In genomic region chr15:88975891-88976290, GRCh38 we compare ENCODE assay signal across 23 cellular contexts.
DNase-seq lines count a peak whose midpoint lies in the region; ATAC-seq and TF ChIP-seq lines count a peak whose summit lies in the region.
"Had no signal": no experiment of that assay in that cellular context is flagged by ENCODE, and none has a peak within 500 bp of the region (broad histone marks: within the 10 kb centered on the region; RNA-seq: fewer than 3 reads in every experiment).

No MANE protein-coding gene starts in this region.

- intact Hi-C loops in left cardiac atrium (cut with DNase I), result no loop called here

- no peak overlapping the region for H3K27ac ChIP-seq in GM23248
- H3K27ac ChIP-seq: C4-2B, HL-60, RWPE1 had no signal

- H3K27me3 ChIP-seq in GM23248 (replicated peaks; ENCODE audit: insufficient read depth) (0 out of 2 replicates have a peak, but pooled peaks cover 4% of the 10 kb centered on the region), adipocyte (replicated peaks; ENCODE audit: control insufficient read depth, insufficient read depth, low read length) (peaks cover 5% of the 10 kb centered on the region)

- H3K79me2 ChIP-seq in GM23248 (ENCODE audit: insufficient read depth), result no peaks in the 10 kb centered on the region

- H3K9me3 ChIP-seq in GM23248 (ENCODE audit: low read depth) (no peaks in the 10 kb centered on the region), adipocyte (ENCODE audit: control insufficient read depth, low read length) (peaks cover 10% of the 10 kb centered on the region)

- H3K36me3 ChIP-seq in GM23248 (ENCODE audit: low read depth) (no peaks in the 10 kb centered on the region), adipocyte (ENCODE audit: control insufficient read depth, insufficient read depth, low read length, severe bottlenecking) (no peaks in the 10 kb centered on the region)

- no peaks in the 10 kb centered on the region for H3K9me2 ChIP-seq in GM23248 (ENCODE audit: insufficient read depth)

- ATAC-seq in left cardiac atrium (no peak), GM19467 (IDR thresholded peaks at IDR 0.05; ENCODE audit: unreplicated experiment) (no peak)
- ATAC-seq: PC-3, T-cell had no signal

- H3F3A ChIP-seq in GM23248 (ENCODE audit: insufficient read depth), result peaks cover 16% of the 10 kb centered on the region

- H4K20me1 ChIP-seq in GM23248 (ENCODE audit: insufficient read depth), result no peaks in the 10 kb centered on the region

- H3K4me2 ChIP-seq in GM23248 (ENCODE audit: unreplicated experiment), result peak overlapping the region; percentile 49

- H3K4me3 ChIP-seq in AG10803 (ENCODE audit: low read length) (no peak overlapping the region), GM23248 (no peak overlapping the region), adipocyte (ENCODE audit: low read length) (no peak overlapping the region)

- H3K4me1 ChIP-seq in GM23248 (ENCODE audit: insufficient read depth), result peaks cover 12% of the 10 kb centered on the region
- H3K4me1 ChIP-seq in adipocyte (ENCODE audit: control insufficient read depth, insufficient read depth, low read length), result no peaks in the 10 kb centered on the region

- H2AFZ ChIP-seq in GM23248, result peak overlapping the region; percentile 9; the same call in 1 of the 2 replicates

- H3K9ac ChIP-seq in GM23248, result no peak overlapping the region
- no peak overlapping the region for H3K9ac ChIP-seq in adipocyte (ENCODE audit: low read length)

- peak; percentile 57 for DNase-seq in AG10803 (ENCODE audit: low read depth)
- peak; percentile 40 for DNase-seq in GM23248
- DNase-seq in adipocyte (ENCODE audit: low read depth), result peak; percentile 53
- DNase-seq in foreskin melanocyte, result peak; percentile 75
- no peak for DNase-seq in activated effector memory CD4-positive, alpha-beta T cell treated with anti-CD3 and anti-CD28 coated beads, Interleukin-2, amount 50 U/mL, for 16 hours
- no peak for DNase-seq in left cardiac atrium
- DNase-seq: Calu3; CD8-positive, alpha-beta memory T cell; DMS153; GDM1; H7; NCI-H1417; NCI-H187 treated with DMSO at 0.1 percent for 48 hours; NCI-H2107; NCI-H446 treated with DMSO at 0.1 percent for 48 hours; NCI-H526 treated with DMSO at 0.1 percent for 48 hours; PC-3; SHP77 treated with DMSO at 0.1 percent for 48 hours; T-cell had no signal

- in situ Hi-C loops in GM23248 (cut with MboI), result no loop called here

- no peak for TF ChIP-seq CTCF in AG10803 (conservative IDR thresholded peaks at IDR 0.05; ENCODE audit: low read length)

Comparison
In these comparisons a context has a peak if more than half of its experiments do, and no peak if none do; other contexts are left out.
1. DNase-seq: peak in AG10803 (single experiment), GM23248 (single experiment), adipocyte (single experiment) and foreskin melanocyte (single experiment); none in activated effector memory CD4-positive, alpha-beta T cell treated with anti-CD3 and anti-CD28 coated beads, Interleukin-2, amount 50 U/mL, for 16 hours (single experiment) and left cardiac atrium (single experiment).